In genomic region chr10:120456626-120457430, GRCh38 we compare ENCODE assay signal across 1 cellular context.
TF ChIP-seq lines count a peak whose summit lies in the region.

PLPP4 (plus strand) TSS chr10:120457227; CDS start chr10:120457306, 79 bp downstream.

TF ChIP-seq in K562, 482 proteins besides CTCF, POLR2A, EP300 and RAD21 (continued from another document):
- no peak for TF ChIP-seq TRIM25 (IDR thresholded peaks at IDR 0.05; ENCODE audit: borderline replicate concordance)
